21 cellular contexts compared by ENCODE assay signal in genomic region chr4:82594466-82594865, GRCh38. TPM values are rescaled to one million over a fixed set of nuclear protein-coding genes. Genes with fewer than 3 reads are reported as not detected.
"Had no signal": no experiment of that assay in that cellular context is flagged by ENCODE, and none has a peak within 500 bp of the region (broad histone marks: within the 10 kb centered on the region; RNA-seq: fewer than 3 reads in every experiment).

No MANE protein-coding gene starts in this region.

- ATAC-seq: activated CD4-positive, CD25-positive, alpha-beta regulatory T cell treated with anti-CD3 and anti-CD28 coated beads, Interleukin-2, amount 50 U/mL, for 24 hours; activated CD8-positive, alpha-beta T cell treated with anti-CD3 and anti-CD28 coated beads, Interleukin-2, amount 10 ng/mL, durations not matched to agents 7 days and 5 days had no signal

- DNase-seq: activated CD4-positive, alpha-beta T cell treated with anti-CD3 and anti-CD28 coated beads for 4 hours; activated CD4-positive, alpha-beta T cell treated with anti-CD3 and anti-CD28 coated beads, Interleukin-2, amount 50 U/mL, for 4 hours; activated CD8-positive, alpha-beta memory T cell treated with anti-CD3 and anti-CD28 coated beads, Interleukin-2, amount 50 U/mL, for 48 hours; activated CD8-positive, alpha-beta T cell treated with anti-CD3 and anti-CD28 coated beads, Interleukin-2, amount 10 ng/mL, durations not matched to agents 7 days and 5 days; activated naive CD4-positive, alpha-beta T cell treated with anti-CD3 and anti-CD28 coated beads, Interleukin-2, amount 50 U/mL, for 16 hours; activated naive CD8-positive, alpha-beta T cell treated with anti-CD3 and anti-CD28 coated beads, Interleukin-2, amount 10 ng/mL, durations not matched to agents 7 days and 5 days; activated T-cell treated with anti-CD3 and anti-CD28 coated beads, Interleukin-2, amount 50 U/mL, for 1 hour; aorta; MG63; MV-4-11; NCI-H1092 treated with DMSO at 0.1 percent for 48 hours; NCI-H1436; NCI-H1694 treated with DMSO at 0.1 percent for 48 hours; NCI-H2029 treated with DMSO at 0.1 percent for 48 hours; NCI-H345; NCI-H510A treated with DMSO at 0.1 percent for 48 hours; PC-9; SHP77 treated with DMSO at 0.1 percent for 48 hours had no signal

- H3K36me3 ChIP-seq: MG63 had no signal

- H3K36me3 Mint-ChIP-seq: activated naive CD8-positive, alpha-beta T cell treated with anti-CD3 and anti-CD28 coated beads, Interleukin-2, amount 10 ng/mL, durations not matched to agents 7 days and 5 days; brain had no signal

- H3K27me3 Mint-ChIP-seq: brain had no signal

- H3K4me3 ChIP-seq: MG63, PC-9 had no signal

- H3K4me1 Mint-ChIP-seq: activated naive CD8-positive, alpha-beta T cell treated with anti-CD3 and anti-CD28 coated beads, Interleukin-2, amount 10 ng/mL, durations not matched to agents 7 days and 5 days had no signal

- H3K4me2 ChIP-seq: PC-9 had no signal

- H3K27ac ChIP-seq: PC-9 had no signal

- H3K4me3 Mint-ChIP-seq: activated CD8-positive, alpha-beta T cell treated with anti-CD3 and anti-CD28 coated beads, Interleukin-2, amount 10 ng/mL, durations not matched to agents 7 days and 5 days; activated naive CD8-positive, alpha-beta T cell treated with anti-CD3 and anti-CD28 coated beads, Interleukin-2, amount 10 ng/mL, durations not matched to agents 7 days and 5 days; brain; T-helper 1 cell treated with Interleukin-12 subunit alpha and Interleukin-12 subunit beta and Interleukin-4 antibody, amounts not matched to agents 30 μg/mL and 1 μg/mL, for 36 hours had no signal

- H3K9me3 ChIP-seq: MG63 had no signal

- H3K9me3 Mint-ChIP-seq: activated naive CD8-positive, alpha-beta T cell treated with anti-CD3 and anti-CD28 coated beads, Interleukin-2, amount 10 ng/mL, durations not matched to agents 7 days and 5 days; T-helper 1 cell treated with Interleukin-12 subunit alpha and Interleukin-12 subunit beta and Interleukin-4 antibody, amounts not matched to agents 30 μg/mL and 1 μg/mL, for 36 hours had no signal

- H3K27ac Mint-ChIP-seq: activated CD8-positive, alpha-beta T cell treated with anti-CD3 and anti-CD28 coated beads, Interleukin-2, amount 10 ng/mL, durations not matched to agents 7 days and 5 days; activated naive CD8-positive, alpha-beta T cell treated with anti-CD3 and anti-CD28 coated beads, Interleukin-2, amount 10 ng/mL, durations not matched to agents 7 days and 5 days; brain; T-helper 1 cell treated with Interleukin-12 subunit alpha and Interleukin-12 subunit beta and Interleukin-4 antibody, amounts not matched to agents 30 μg/mL and 1 μg/mL, for 36 hours had no signal

- H2AFZ ChIP-seq: PC-9 had no signal

RNA-seq across cellular contexts. Expression of gene TMEM150C, which starts 32.7 kb away (rescaled TPM):
- total RNA-seq: activated CD8-positive, alpha-beta T cell treated with anti-CD3 and anti-CD28 coated beads, Interleukin-2, amount 10 ng/mL, durations not matched to agents 7 days and 5 days; activated naive CD8-positive, alpha-beta T cell treated with anti-CD3 and anti-CD28 coated beads, Interleukin-2, amount 10 ng/mL, durations not matched to agents 7 days and 5 days had no signal
